ENCODE assay signal across 29 cellular contexts in the genomic region with DNA sequence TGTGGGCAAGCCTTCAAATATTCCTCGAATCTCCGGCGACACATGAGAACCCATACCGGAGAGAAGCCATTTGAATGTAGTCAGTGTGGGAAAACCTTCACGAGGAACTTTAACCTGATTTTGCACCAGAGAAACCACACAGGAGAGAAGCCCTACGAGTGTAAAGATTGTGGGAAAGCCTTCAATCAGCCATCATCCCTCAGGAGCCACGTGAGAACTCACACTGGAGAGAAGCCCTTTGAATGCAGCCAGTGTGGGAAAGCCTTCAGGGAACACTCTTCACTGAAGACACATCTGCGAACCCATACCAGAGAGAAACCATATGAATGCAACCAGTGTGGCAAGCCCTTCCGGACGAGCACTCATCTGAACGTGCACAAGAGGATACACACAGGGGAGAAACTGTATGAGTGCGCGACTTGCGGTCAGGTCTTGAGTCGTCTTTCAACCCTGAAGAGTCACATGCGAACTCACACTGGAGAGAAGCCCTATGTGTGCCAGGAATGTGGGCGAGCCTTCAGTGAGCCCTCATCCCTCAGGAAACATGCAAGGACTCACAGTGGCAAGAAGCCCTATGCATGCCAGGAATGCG. TPM values are rescaled to one million over a fixed set of nuclear protein-coding genes. Genes with fewer than 3 reads are reported as not detected.
DNase-seq lines count a peak whose midpoint lies in the region; ATAC-seq, FAIRE-seq and TF ChIP-seq lines count a peak whose summit lies in the region.
"Had no signal": no experiment of that assay in that cellular context is flagged by ENCODE, and none has a peak within 500 bp of the region (broad histone marks: within the 10 kb centered on the region; RNA-seq: fewer than 3 reads in every experiment).

No MANE protein-coding gene starts in this region.

- H3K27me3 ChIP-seq in BLaER1 (no peaks in the 10 kb centered on the region), H1 (replicated peaks in 1 of 4; ENCODE audit: control insufficient read depth in 3 of 4, extremely low read depth in 1 of 4, insufficient read depth in 3 of 4, low read length in 3 of 4) (no peaks in the 10 kb centered on the region; a peak in 2 of 7 replicates), muscle layer of colon (ENCODE audit: control insufficient read depth in 1 of 2, insufficient read depth in 2 of 2, low read length in 2 of 2) (no peaks in the 10 kb centered on the region)
- H3K27me3 ChIP-seq: gastroesophageal sphincter, spleen, transverse colon had no signal

- no peak overlapping the region for H3K23ac ChIP-seq in H1 (ENCODE audit: insufficient read length)

- H4K91ac ChIP-seq in H1 (replicated peaks; ENCODE audit: insufficient read length, low read length), result no peak overlapping the region

- no peak overlapping the region for H2BK20ac ChIP-seq in H1 (ENCODE audit: low read length)

- DNase-seq in H1 (ENCODE audit: low read depth in 1 of 2, low spot score in 2 of 2) (no peak), NCI-H1694 treated with DMSO at 0.1 percent for 48 hours (lab: John Stamatoyannopoulos, UW) (no peak), mesothelial cell of epicardium (ENCODE audit: low spot score in 2 of 2, unreplicated experiment in 2 of 2) (no peak)
- DNase-seq: activated CD4-positive, alpha-beta T cell treated with anti-CD3 and anti-CD28 coated beads for 4 hours; activated naive CD4-positive, alpha-beta T cell treated with Interleukin-2 at 50 U/mL for 16 hours; activated T-cell treated with anti-CD3 and anti-CD28 coated beads, Interleukin-2, amount 50 U/mL, for 48 hours; anterior cingulate cortex; Calu3; dermis blood vessel endothelial cell; kidney; naive B cell; NCI-H1436 treated with DMSO at 0.1 percent for 48 hours; NCI-H510A treated with DMSO at 0.1 percent for 48 hours; occipital lobe; spleen; stimulated activated CD4-positive, alpha-beta T cell treated with anti-CD3 and anti-CD28 coated beads, Interleukin-4, amount 100 ng/mL, for 24 hours; stimulated activated naive CD4-positive, alpha-beta T cell treated with Interleukin-2 at 50 U/mL for 16 hours; T-helper 17 cell; transverse colon had no signal

- no peak overlapping the region for H3K4me2 ChIP-seq in BLaER1
- H3K4me2 ChIP-seq in H1 (ENCODE audit: insufficient read depth in 1 of 2, low read depth in 2 of 2, low read length in 2 of 2), result no peak overlapping the region

- WGBS in H1 (ENCODE audit: extremely low coverage in 1 of 2, insufficient coverage in 1 of 2, insufficient read length in 1 of 2, insufficient replicate concordance in 2 of 2, low coverage in 1 of 2, low lambda C conversion rate in 2 of 2, missing lambda C conversion rate in 1 of 2), 2 experiments, result 82% methylated on average over 18 of the region's 18 CpGs; no CpG with 5 or more reads in 1 of the 2 experiments

- H3K23me2 ChIP-seq in H1 (ENCODE audit: low read depth, low read length), result no peaks in the 10 kb centered on the region

- H3K36me3 Mint-ChIP-seq in mesothelial cell of epicardium, result peaks cover 93% of the 10 kb centered on the region

- H4K5ac ChIP-seq in H1 (ENCODE audit: insufficient read length, low read depth, low read length), result no peak overlapping the region

- no peak for TF ChIP-seq EP300 in Ishikawa (IDR thresholded peaks at IDR 0.05; ENCODE audit: borderline replicate concordance)
- TF ChIP-seq EP300 in H1 (IDR thresholded peaks at IDR 0.05; ENCODE audit: borderline replicate concordance in 1 of 2, low read depth in 2 of 2, low read length in 2 of 2), result no peak

- H3K4me3 ChIP-seq in BLaER1, result peak overlapping the region; percentile 54
- no peak overlapping the region for H3K4me3 ChIP-seq in H1 (ENCODE audit: extremely low read depth in 1 of 4, insufficient read depth in 2 of 4, low read depth in 3 of 4, low read length in 4 of 4)
- H3K4me3 ChIP-seq in muscle layer of colon (ENCODE audit: low read depth in 1 of 2, low read length in 2 of 2), result peak overlapping the region; percentile 23 to 39
- H3K4me3 ChIP-seq: gastroesophageal sphincter, lung, transverse colon had no signal

- no peak overlapping the region for H3K56ac ChIP-seq in H1 (replicated peaks; ENCODE audit: insufficient read length, low read depth, low read length)

- H2AK5ac ChIP-seq in H1 (ENCODE audit: low read depth, low read length), result no peak overlapping the region

- H2BK120ac ChIP-seq in H1 (replicated peaks; ENCODE audit: low read depth, low read length), result no peak overlapping the region

- H2BK5ac ChIP-seq in H1 (ENCODE audit: low read depth, low read length), result no peak overlapping the region

- no peak for TF ChIP-seq CTCF in H1 (IDR thresholded peaks at IDR 0.05; ENCODE audit: control extremely low read depth in 1 of 3, insufficient read depth in 1 of 3, low read depth in 1 of 3, low read length in 3 of 3)
- TF ChIP-seq CTCF in mesothelial cell of epicardium (IDR thresholded peaks at IDR 0.05; ENCODE audit: unreplicated experiment), result no peak

- no peaks in the 10 kb centered on the region for H3K4me1 Mint-ChIP-seq in mesothelial cell of epicardium
- H3K4me1 Mint-ChIP-seq: naive B cell, T-helper 17 cell had no signal

- H2BK12ac ChIP-seq in H1 (ENCODE audit: low read depth, low read length), result no peak overlapping the region

- H3K9me3 ChIP-seq in BLaER1, result peaks cover 100% of the 10 kb centered on the region
- H3K9me3 ChIP-seq in H1 (ENCODE audit: insufficient read depth in 2 of 2, low read depth in 1 of 2, low read length in 1 of 2), result peaks cover 66 to 77% of the 10 kb centered on the region in 2 experiments
- peaks cover 77% of the 10 kb centered on the region for H3K9me3 ChIP-seq in muscle layer of colon (ENCODE audit: low read length)

- no peaks in the 10 kb centered on the region for H3K4me1 ChIP-seq in BLaER1
- H3K4me1 ChIP-seq in H1 (replicated peaks in 1 of 4; ENCODE audit: control insufficient read depth in 3 of 4, insufficient read depth in 4 of 4, low read length in 3 of 4), result no peaks in the 10 kb centered on the region
- H3K4me1 ChIP-seq in muscle layer of colon (ENCODE audit: insufficient read depth, low read length), result no peaks in the 10 kb centered on the region
- H3K4me1 ChIP-seq: gastroesophageal sphincter, spleen, transverse colon had no signal

- H3K36me3 ChIP-seq in BLaER1 (peaks cover 92% of the 10 kb centered on the region), H1 (ENCODE audit: control insufficient read depth in 2 of 4, insufficient read depth in 4 of 4, low read length in 3 of 4) (peaks cover 4 to 39% (median 25%) of the 10 kb centered on the region in 4 experiments; a peak in 6 of 8 replicates), muscle layer of colon (ENCODE audit: insufficient read depth, low read length) (peaks cover 65% of the 10 kb centered on the region)

- no peaks in the 10 kb centered on the region for H4K20me1 ChIP-seq in BLaER1
- H4K20me1 ChIP-seq in H1 (replicated peaks in 1 of 2; ENCODE audit: control insufficient read depth in 1 of 2, insufficient read depth in 2 of 2, low read length in 2 of 2), result no peaks in the 10 kb centered on the region

- TF ChIP-seq RAD21 in Ishikawa (IDR thresholded peaks at IDR 0.05; ENCODE audit: low read depth) (no peak), H1 (IDR thresholded peaks at IDR 0.05 in 1 of 2, conservative IDR thresholded peaks at IDR 0.05 in 1 of 2; ENCODE audit: low read depth in 2 of 2, low read length in 2 of 2) (no peak)

- CTCF ChIA-PET in H1 (lab: Charles Lee; ENCODE audit: partially characterized antibody), result no interaction called here

- no peak overlapping the region for H2AFZ ChIP-seq in H1 (ENCODE audit: low read length)

- no peaks in the 10 kb centered on the region for H3K79me1 ChIP-seq in H1 (ENCODE audit: low read depth, low read length)

- no peak overlapping the region for H3K4ac ChIP-seq in H1 (replicated peaks; ENCODE audit: insufficient read length, low read depth, low read length)

- no peak for FAIRE-seq in H1 (lab: Jason Lieb, UNC)
- FAIRE-seq: kidney had no signal

- H3K27ac ChIP-seq in BLaER1, result no peak overlapping the region
- no peak overlapping the region for H3K27ac ChIP-seq in H1 (ENCODE audit: low read depth, low read length)
- no peak overlapping the region for H3K27ac ChIP-seq in muscle layer of colon (ENCODE audit: low read depth, low read length)
- H3K27ac ChIP-seq: gastroesophageal sphincter, spleen, transverse colon had no signal

- no peaks in the 10 kb centered on the region for H3K27me3 Mint-ChIP-seq in mesothelial cell of epicardium (ENCODE audit: low read depth)
- H3K27me3 Mint-ChIP-seq: naive B cell, T-helper 17 cell had no signal

- H3K18ac ChIP-seq in H1 (ENCODE audit: extremely low read depth, low read length), result no peak overlapping the region

- no peaks in the 10 kb centered on the region for H3K79me2 ChIP-seq in H1 (ENCODE audit: control insufficient read depth in 1 of 2, insufficient read depth in 2 of 2, low read length in 2 of 2)

- H3K27ac Mint-ChIP-seq in mesothelial cell of epicardium, result no peak overlapping the region
- H3K27ac Mint-ChIP-seq: naive B cell, T-helper 17 cell had no signal

- ATAC-seq in HG03039 (IDR thresholded peaks at IDR 0.05; ENCODE audit: unreplicated experiment) (no peak), GM18520 (IDR thresholded peaks at IDR 0.05; ENCODE audit: unreplicated experiment) (no peak)
- ATAC-seq: gastroesophageal sphincter, T-helper 17 cell had no signal

- no peak overlapping the region for H3K14ac ChIP-seq in H1 (ENCODE audit: insufficient read length)

- no peak overlapping the region for H4K8ac ChIP-seq in H1 (ENCODE audit: extremely low read depth, insufficient read depth, low read length)

- H3K9me3 Mint-ChIP-seq in mesothelial cell of epicardium, result peaks cover 80% of the 10 kb centered on the region

- TF ChIP-seq POLR2A in H1 (IDR thresholded peaks at IDR 0.05; ENCODE audit: control extremely low read depth in 1 of 2, low read depth in 2 of 2, low read length in 2 of 2), result no peak

- H3K9ac ChIP-seq in BLaER1 (no peak overlapping the region), H1 (replicated peaks in 1 of 4; ENCODE audit: extremely low read depth in 1 of 4, low read depth in 3 of 4, low read length in 3 of 4) (no peak overlapping the region), muscle layer of colon (ENCODE audit: low read length) (no peak overlapping the region)

- H2BK15ac ChIP-seq in H1 (ENCODE audit: low read length), result no peak overlapping the region

- H3K4me3 Mint-ChIP-seq in mesothelial cell of epicardium, result no peak overlapping the region
- H3K4me3 Mint-ChIP-seq: T-helper 17 cell had no signal

- POLR2A ChIA-PET in H1 (lab: Charles Lee; ENCODE audit: partially characterized antibody), result no interaction called here

RNA-seq across cellular contexts. Expression of gene ZNF333, which starts 28.8 kb away (rescaled TPM):
- total RNA-seq in H1 (2021; fragmentation: NEBNext Ultra II Directional; extraction: Animal tissue kit (Norgen Biotek cat#: 25700)), result 7.3 and 7.5 TPM in 2 replicates
- 7.9 and 8.4 TPM in 2 replicates for polyA plus RNA-seq in H1 (2011; rRNA removed)
- polyA plus RNA-seq in H1 (2011; cell fraction: cytosol; rRNA removed), result 11.6 TPM
- 20.7 TPM for polyA plus RNA-seq in H1 (2011; cell fraction: nucleus; rRNA removed)
- 7.0 to 10.7 TPM (median 7.4 TPM) in 4 replicates for polyA plus RNA-seq in H1 (2012, experiment 1 of 2)
- 3.4 TPM for polyA plus RNA-seq in H1 (2012, experiment 2 of 2)
- polyA plus RNA-seq in H1 (2013, experiment 1 of 2), result 5.4 TPM
- polyA plus RNA-seq in H1 (2013, experiment 2 of 2), result 4.5 TPM
- 9.9 and 13.7 TPM in 2 replicates for polyA minus RNA-seq in H1 (2011; rRNA and poly(A)+ RNA removed)
- polyA minus RNA-seq in H1 (2011; cell fraction: cytosol; rRNA and poly(A)+ RNA removed), result 9.2 TPM
- polyA minus RNA-seq in H1 (2011; cell fraction: nucleus; rRNA and poly(A)+ RNA removed), result 15.4 TPM
- total RNA-seq in mesothelial cell of epicardium, result 29.6 to 34.1 TPM (median 33.6 TPM) in 3 replicates

RNA-seq across cellular contexts. Expression of gene ADGRE3, which starts 44.0 kb away (rescaled TPM):
- not detected in 2 replicates for total RNA-seq in H1 (2021; fragmentation: NEBNext Ultra II Directional; extraction: Animal tissue kit (Norgen Biotek cat#: 25700))
- not detected in 2 replicates for polyA plus RNA-seq in H1 (2011; rRNA removed)
- polyA plus RNA-seq in H1 (2011; cell fraction: cytosol; rRNA removed), result not detected
- not detected for polyA plus RNA-seq in H1 (2011; cell fraction: nucleus; rRNA removed)
- not detected in 4 replicates for polyA plus RNA-seq in H1 (2012, experiment 1 of 2)
- polyA plus RNA-seq in H1 (2012, experiment 2 of 2), result not detected
- polyA plus RNA-seq in H1 (2013, experiment 1 of 2), result not detected
- not detected for polyA plus RNA-seq in H1 (2013, experiment 2 of 2)
- not detected in 2 replicates for polyA minus RNA-seq in H1 (2011; rRNA and poly(A)+ RNA removed)
- not detected for polyA minus RNA-seq in H1 (2011; cell fraction: cytosol; rRNA and poly(A)+ RNA removed)
- not detected for polyA minus RNA-seq in H1 (2011; cell fraction: nucleus; rRNA and poly(A)+ RNA removed)
- total RNA-seq in mesothelial cell of epicardium, result not detected in 3 replicates
- total RNA-seq: A673, Calu3, dermis blood vessel endothelial cell, gastroesophageal sphincter, occipital lobe, SK-MEL-5, transverse colon had no signal
- polyA plus RNA-seq: BJ had no signal

RNA-seq across cellular contexts. Expression of gene ADGRE2, which starts 59.7 kb away (rescaled TPM):
- 3.2 and 4.5 TPM in 2 replicates for total RNA-seq in H1 (2021; fragmentation: NEBNext Ultra II Directional; extraction: Animal tissue kit (Norgen Biotek cat#: 25700))
- 2.0 and 3.7 TPM in 2 replicates for polyA plus RNA-seq in H1 (2011; rRNA removed)
- polyA plus RNA-seq in H1 (2011; cell fraction: cytosol; rRNA removed), result 1.8 TPM
- 15.4 TPM for polyA plus RNA-seq in H1 (2011; cell fraction: nucleus; rRNA removed)
- polyA plus RNA-seq in H1 (2012, experiment 1 of 2), result 1.6 to 4.8 TPM (median 4.1 TPM) in 4 replicates
- 1.5 TPM for polyA plus RNA-seq in H1 (2012, experiment 2 of 2)
- 4.2 TPM for polyA plus RNA-seq in H1 (2013, experiment 1 of 2)
- polyA plus RNA-seq in H1 (2013, experiment 2 of 2), result 3.3 TPM
- 7.5 and 9.6 TPM in 2 replicates for polyA minus RNA-seq in H1 (2011; rRNA and poly(A)+ RNA removed)
- 2.4 TPM for polyA minus RNA-seq in H1 (2011; cell fraction: cytosol; rRNA and poly(A)+ RNA removed)
- 8.8 TPM for polyA minus RNA-seq in H1 (2011; cell fraction: nucleus; rRNA and poly(A)+ RNA removed)
- total RNA-seq in mesothelial cell of epicardium, result 0.35 to 0.45 TPM in 2 of 3 replicates, not detected in the other
- total RNA-seq: Calu3 had no signal

Comparison
In these comparisons a context has a peak if more than half of its experiments do, and no peak if none do; other contexts are left out.
1. H3K4me3 ChIP-seq: peak in BLaER1 (single experiment) and muscle layer of colon (2 of 2); none in H1 (0 of 4).